Comparison of ENCODE assay signal across 2 cellular contexts in genomic region chr19:8835877-8836276, GRCh38.
A peak's percentile ranks its signal among the peaks of the same experiment; 100 is the strongest.
TF ChIP-seq lines count a peak whose summit lies in the region.

No MANE protein-coding gene starts in this region.

TF ChIP-seq in HCT116, 20 proteins besides CTCF, POLR2A, EP300 and RAD21 (continued from another document):
- no peak for TF ChIP-seq REST (IDR thresholded peaks at IDR 0.05; ENCODE audit: low read depth)

TF ChIP-seq in K562, 482 proteins besides CTCF, POLR2A, EP300 and RAD21 (continued from another document):
- TF ChIP-seq ZBTB40 (IDR thresholded peaks at IDR 0.05), result peak; percentile 40; the same call in 1 of the 2 replicates
- no peak for TF ChIP-seq ZBTB40 (CRISPR knock-in tag; IDR thresholded peaks at IDR 0.05)
